In genomic region chr2:176083796-176084261, GRCh38 we compare ENCODE assay signal across 15 cellular contexts. TPM values are rescaled to one million over a fixed set of nuclear protein-coding genes. Genes with fewer than 3 reads are reported as not detected.
A peak's percentile ranks its signal among the peaks of the same experiment; 100 is the strongest.
DNase-seq lines count a peak whose midpoint lies in the region; ATAC-seq lines count a peak whose summit lies in the region.
"Had no signal": no experiment of that assay in that cellular context is flagged by ENCODE, and none has a peak within 500 bp of the region (broad histone marks: within the 10 kb centered on the region; RNA-seq: fewer than 3 reads in every experiment).

EVX2 (minus strand) TSS chr2:176083962; CDS start chr2:176083776, 186 bp downstream.

- no peak within 1 kb of the TSS for H3K4me3 Mint-ChIP-seq in activated T-cell treated with anti-CD3 and anti-CD28 coated beads, Interleukin-2, amount 50 U/mL, for 24 hours
- peak within 1 kb of the TSS in 1 of 3 donors; percentile 42 for H3K4me3 Mint-ChIP-seq in T-cell
- peak within 1 kb of the TSS in 3 of 5 donors; percentile 7 to 74 (median 49) for H3K4me3 Mint-ChIP-seq in immature natural killer cell
- H3K4me3 Mint-ChIP-seq in stimulated activated effector memory CD8-positive, alpha-beta T cell treated with anti-CD3 and anti-CD28 coated beads, Interleukin-12 subunit alpha, Interleukin-12 subunit beta, amount 100 ng/mL, for 72 hours = no peak within 1 kb of the TSS
- H3K4me3 Mint-ChIP-seq: dendritic cell treated with granulocyte-macrophage colony-stimulating factor and Interleukin-4, amounts not matched to agents 40 ng/mL and 50 ng/mL, for 4 days had no signal

- H3K9me3 Mint-ChIP-seq in activated T-cell treated with anti-CD3 and anti-CD28 coated beads, Interleukin-2, amount 50 U/mL, for 24 hours = peaks cover 10% of the 10 kb centered on the region
- H3K9me3 Mint-ChIP-seq in T-cell (peaks cover under 1 to 14% (median 4%) of the 10 kb centered on the region in 3 donors), immature natural killer cell (peaks cover 11 to 61% (median 23%) of the 10 kb centered on the region in 6 donors)
- no peaks in the 10 kb centered on the region for H3K9me3 Mint-ChIP-seq in stimulated activated effector memory CD8-positive, alpha-beta T cell treated with anti-CD3 and anti-CD28 coated beads, Interleukin-12 subunit alpha, Interleukin-12 subunit beta, amount 100 ng/mL, for 72 hours
- H3K9me3 Mint-ChIP-seq: dendritic cell treated with granulocyte-macrophage colony-stimulating factor and Interleukin-4, amounts not matched to agents 40 ng/mL and 50 ng/mL, for 4 days had no signal

- POLR2A ChIA-PET in T-cell (lab: Charles Lee) = no interaction called here

- CTCF ChIA-PET in T-cell (lab: Charles Lee) = no interaction called here

- peaks cover 9% of the 10 kb centered on the region for H3K36me3 Mint-ChIP-seq in activated T-cell treated with anti-CD3 and anti-CD28 coated beads, Interleukin-2, amount 50 U/mL, for 24 hours (ENCODE audit: low read depth)
- H3K36me3 Mint-ChIP-seq in T-cell = peaks cover 9% of the 10 kb centered on the region
- H3K36me3 Mint-ChIP-seq in immature natural killer cell = peaks cover 0 to 16% (median 8%) of the 10 kb centered on the region in 3 donors
- H3K36me3 Mint-ChIP-seq in stimulated activated effector memory CD8-positive, alpha-beta T cell treated with anti-CD3 and anti-CD28 coated beads, Interleukin-12 subunit alpha, Interleukin-12 subunit beta, amount 100 ng/mL, for 72 hours = peaks cover 57% of the 10 kb centered on the region

- peak; percentile 28 for DNase-seq in activated T-cell treated with anti-CD3 and anti-CD28 coated beads, Interleukin-2, amount 50 U/mL, for 24 hours
- no peak for DNase-seq in activated T-cell treated with anti-CD3 and anti-CD28 coated beads, Interleukin-2, amount 50 U/mL, for 1 hour
- DNase-seq in T-cell (peak in 2 of 34 experiments; percentile 5 to 15), immature natural killer cell (no peak), midbrain (lab: John Stamatoyannopoulos, UW) (no peak), left colon (no peak), hippocampal formation (lab: John Stamatoyannopoulos, UW) (no peak)
- no peak for DNase-seq in stimulated activated effector memory CD8-positive, alpha-beta T cell treated with anti-CD3 and anti-CD28 coated beads, Interleukin-12 subunit alpha, Interleukin-12 subunit beta, amount 100 ng/mL, for 72 hours (ENCODE audit: low spot score in 2 of 2)
- DNase-seq: NCI-H2029 treated with DMSO at 0.1 percent for 48 hours; NK-92 treated with Interleukin-12 subunit alpha and Interleukin-12 subunit beta, amount 100 ng/mL, for 24 hours; stimulated activated CD4-positive, alpha-beta T cell treated with anti-CD3 and anti-CD28 coated beads, Interleukin-12 subunit alpha, Interleukin-12 subunit beta, amount 100 ng/mL, for 4 hours had no signal

- ATAC-seq in T-cell (replicated peaks in 1 of 4) = no peak
- ATAC-seq in stimulated activated effector memory CD8-positive, alpha-beta T cell treated with anti-CD3 and anti-CD28 coated beads, Interleukin-12 subunit alpha, Interleukin-12 subunit beta, amount 100 ng/mL, for 72 hours = no peak
- ATAC-seq in left colon = no peak

- intact Hi-C loops in left colon (cut with DNase I, micrococcal nuclease) = loop anchor here in 1 of 2 donors (5.0 kb wide), 1 partner anchor 397 kb away; no protein-coding TSS in a partner anchor

- H3K27me3 Mint-ChIP-seq in activated T-cell treated with anti-CD3 and anti-CD28 coated beads, Interleukin-2, amount 50 U/mL, for 24 hours = peaks cover 94% of the 10 kb centered on the region
- peaks cover 65 to 84% of the 10 kb centered on the region in 2 donors for H3K27me3 Mint-ChIP-seq in T-cell
- peaks cover 82 to 94% (median 87%) of the 10 kb centered on the region in 3 donors for H3K27me3 Mint-ChIP-seq in immature natural killer cell (ENCODE audit: low read depth in 3 of 3)

- peaks cover 22% of the 10 kb centered on the region for H3K4me1 Mint-ChIP-seq in activated T-cell treated with anti-CD3 and anti-CD28 coated beads, Interleukin-2, amount 50 U/mL, for 24 hours (ENCODE audit: low read depth)
- peaks cover 14 to 18% (median 16%) of the 10 kb centered on the region in 3 donors for H3K4me1 Mint-ChIP-seq in T-cell
- peaks cover 23 to 31% of the 10 kb centered on the region in 2 donors for H3K4me1 Mint-ChIP-seq in immature natural killer cell
- peaks cover 14% of the 10 kb centered on the region for H3K4me1 Mint-ChIP-seq in stimulated activated effector memory CD8-positive, alpha-beta T cell treated with anti-CD3 and anti-CD28 coated beads, Interleukin-12 subunit alpha, Interleukin-12 subunit beta, amount 100 ng/mL, for 72 hours

- peak within 1 kb of the TSS; percentile 79 for H3K27ac Mint-ChIP-seq in activated T-cell treated with anti-CD3 and anti-CD28 coated beads, Interleukin-2, amount 50 U/mL, for 24 hours
- peak within 1 kb of the TSS; percentile 55 to 75 for H3K27ac Mint-ChIP-seq in T-cell
- peak within 1 kb of the TSS in 3 of 6 donors; percentile 49 to 86 (median 64) for H3K27ac Mint-ChIP-seq in immature natural killer cell
- peak within 1 kb of the TSS; percentile 63 for H3K27ac Mint-ChIP-seq in stimulated activated effector memory CD8-positive, alpha-beta T cell treated with anti-CD3 and anti-CD28 coated beads, Interleukin-12 subunit alpha, Interleukin-12 subunit beta, amount 100 ng/mL, for 72 hours
- H3K27ac Mint-ChIP-seq: dendritic cell treated with granulocyte-macrophage colony-stimulating factor and Interleukin-4, amounts not matched to agents 40 ng/mL and 50 ng/mL, for 4 days had no signal

RNA-seq across cellular contexts. Expression of gene EVX2, which starts in this region (rescaled TPM):
- total RNA-seq in T-cell (not detected), left colon (not detected)
- polyA plus RNA-seq in immature natural killer cell = not detected
- total RNA-seq: fibroblast of villous mesenchyme, G401, SK-MEL-5 had no signal

Comparison
In these comparisons a context has a peak if more than half of its experiments do, and no peak if none do; other contexts are left out.
1. H3K4me3 Mint-ChIP-seq: peak in immature natural killer cell (3 of 5); none in activated T-cell treated with anti-CD3 and anti-CD28 coated beads, Interleukin-2, amount 50 U/mL, for 24 hours (single experiment) and stimulated activated effector memory CD8-positive, alpha-beta T cell treated with anti-CD3 and anti-CD28 coated beads, Interleukin-12 subunit alpha, Interleukin-12 subunit beta, amount 100 ng/mL, for 72 hours (single experiment).